ENCODE assay signal across 8 cellular contexts in genomic region chr12:98503343-98503592, GRCh38. TPM values are rescaled to one million over a fixed set of nuclear protein-coding genes. Genes with fewer than 3 reads are reported as not detected.
DNase-seq lines count a peak whose midpoint lies in the region; ATAC-seq and TF ChIP-seq lines count a peak whose summit lies in the region.

No MANE protein-coding gene starts in this region.

- ATAC-seq in GM19025 (IDR thresholded peaks at IDR 0.05; ENCODE audit: low read depth, unreplicated experiment), result peak; percentile 51
- ATAC-seq in HG03342 (IDR thresholded peaks at IDR 0.05; ENCODE audit: unreplicated experiment), result peak; percentile 57
- peak; percentile 67 for ATAC-seq in activated CD8-positive, alpha-beta T cell treated with anti-CD3 and anti-CD28 coated beads for 36 hours
- ATAC-seq in lower lobe of right lung, result peak; percentile 92 to 95

- H3K4me3 ChIP-seq in ectodermal cell (ENCODE audit: insufficient read depth, low read depth, low read length), result peak overlapping the region; percentile 78
- H3K4me3 ChIP-seq in lower lobe of right lung, result peak overlapping the region; percentile 70

- peaks cover 9% of the 10 kb centered on the region for H3K36me3 Mint-ChIP-seq in activated CD8-positive, alpha-beta T cell treated with anti-CD3 and anti-CD28 coated beads for 36 hours (ENCODE audit: low read depth)

- CTCF ChIA-PET in activated CD8-positive, alpha-beta T cell treated with anti-CD3 and anti-CD28 coated beads for 36 hours (lab: Charles Lee), result no interaction called here

- no peaks in the 10 kb centered on the region for H3K36me3 ChIP-seq in ectodermal cell (ENCODE audit: control insufficient read depth, insufficient read depth, low read length)
- H3K36me3 ChIP-seq in lower lobe of right lung, result no peaks in the 10 kb centered on the region

- no peak for TF ChIP-seq CTCF in activated CD8-positive, alpha-beta T cell treated with anti-CD3 and anti-CD28 coated beads for 36 hours (IDR thresholded peaks at IDR 0.05)
- TF ChIP-seq CTCF in lower lobe of right lung (IDR thresholded peaks at IDR 0.05), result peak; percentile 3

- peaks cover 3% of the 10 kb centered on the region for H3K9me3 Mint-ChIP-seq in activated CD8-positive, alpha-beta T cell treated with anti-CD3 and anti-CD28 coated beads for 36 hours

- DNase-seq in Ammon's horn (ENCODE audit: low spot score), result peak; percentile 94
- DNase-seq in NCI-H748 treated with DMSO at 0.1 percent for 48 hours (lab: John Stamatoyannopoulos, UW), result peak; percentile 92
- peak; percentile 92 for DNase-seq in activated CD8-positive, alpha-beta T cell treated with anti-CD3 and anti-CD28 coated beads for 36 hours
- peak; percentile 85 for DNase-seq in lower lobe of right lung
- DNase-seq in stimulated activated CD4-positive, alpha-beta T cell treated with anti-CD3 and anti-CD28 coated beads, TNF-alpha, amount 100 ng/mL, for 24 hours (ENCODE audit: low read depth in 3 of 3), result peak; percentile 86 to 88 (median 87)

- POLR2A ChIA-PET in activated CD8-positive, alpha-beta T cell treated with anti-CD3 and anti-CD28 coated beads for 36 hours (lab: Charles Lee), result interaction anchor here (0.9 to 6.7 kb wide), 4 partner anchors 12 to 91 kb away, joined by 4 to 86 read pairs (median 4); partner anchors contain the start of genes SLC25A3 and TMPO

- 0% methylated on average over 16 of the region's 16 CpGs for WGBS in ectodermal cell, 2 experiments

- intact Hi-C loops in activated CD8-positive, alpha-beta T cell treated with anti-CD3 and anti-CD28 coated beads for 36 hours (cut with micrococcal nuclease), result loop anchor here (1.0 kb wide), 1 partner anchor 13 kb away; no protein-coding TSS in a partner anchor
- intact Hi-C loops in lower lobe of right lung (cut with DNase I), result no loop called here

- H3K4me1 Mint-ChIP-seq in activated CD8-positive, alpha-beta T cell treated with anti-CD3 and anti-CD28 coated beads for 36 hours (ENCODE audit: low read depth), result peaks cover 31% of the 10 kb centered on the region

- H3K27me3 ChIP-seq in ectodermal cell (ENCODE audit: control insufficient read depth, insufficient read depth, low read length, poor library complexity, severe bottlenecking) (no peaks in the 10 kb centered on the region), lower lobe of right lung (ENCODE audit: low read depth) (no peaks in the 10 kb centered on the region)

- no peaks in the 10 kb centered on the region for H3K9me3 ChIP-seq in ectodermal cell (ENCODE audit: control insufficient read depth, low read length)
- no peaks in the 10 kb centered on the region for H3K9me3 ChIP-seq in lower lobe of right lung

- H3K4me1 ChIP-seq in ectodermal cell (ENCODE audit: control insufficient read depth, insufficient read depth, low read length), result no peaks in the 10 kb centered on the region
- H3K4me1 ChIP-seq in lower lobe of right lung, result peaks cover 10% of the 10 kb centered on the region

- peaks cover 6% of the 10 kb centered on the region for H3K27me3 Mint-ChIP-seq in activated CD8-positive, alpha-beta T cell treated with anti-CD3 and anti-CD28 coated beads for 36 hours

- H3K27ac ChIP-seq in ectodermal cell (ENCODE audit: insufficient read depth, low read depth, low read length, poor library complexity, severe bottlenecking) (peak overlapping the region; percentile 95), lower lobe of right lung (peak overlapping the region; percentile 94)

- peak overlapping the region; percentile 95 for H3K4me3 Mint-ChIP-seq in activated CD8-positive, alpha-beta T cell treated with anti-CD3 and anti-CD28 coated beads for 36 hours

- H3K27ac Mint-ChIP-seq in activated CD8-positive, alpha-beta T cell treated with anti-CD3 and anti-CD28 coated beads for 36 hours, result peak overlapping the region; percentile 100

RNA-seq across cellular contexts. Expression of gene TMPO, which starts 12.1 kb away (rescaled TPM):
- total RNA-seq in activated CD8-positive, alpha-beta T cell treated with anti-CD3 and anti-CD28 coated beads for 36 hours, result 100 to 1,000 TPM; 324 to 328 TPM
- 208 TPM for polyA plus RNA-seq in ectodermal cell (2013, experiment 1 of 4)
- 212 TPM for polyA plus RNA-seq in ectodermal cell (2013, experiment 2 of 4)
- 175 TPM for polyA plus RNA-seq in ectodermal cell (2013, experiment 3 of 4)
- 177 TPM for polyA plus RNA-seq in ectodermal cell (2013, experiment 4 of 4)
- total RNA-seq in lower lobe of right lung, result 61.7 TPM

Comparison
In these comparisons a context has a peak if more than half of its experiments do, and no peak if none do; other contexts are left out.
1. Peak in every context shown above with its lines: DNase-seq, ATAC-seq, H3K4me3 ChIP-seq and H3K27ac ChIP-seq.